In genomic region chr1:32817159-32817814, GRCh38 we compare ENCODE assay signal across 1 cellular context.
TF ChIP-seq lines count a peak whose summit lies in the region.

Gene S100PBP, plus strand, starts transcription at chr1:32817653. Its CDS starts 8,447 bp downstream, at chr1:32826100.
Gene YARS1, minus strand, starts transcription at chr1:32817358. Its CDS starts 114 bp downstream, at chr1:32817244.

TF ChIP-seq in HepG2, 621 proteins besides CTCF, POLR2A, EP300 and RAD21 (continued from another document and continues in another):
- TF ChIP-seq KMT2B (CRISPR knock-in tag; IDR thresholded peaks at IDR 0.05) (peak; percentile 99), RBFOX2 (IDR thresholded peaks at IDR 0.05; ENCODE audit: low read depth, low read length) (peak; percentile 89), ZNF20 (CRISPR knock-in tag; IDR thresholded peaks at IDR 0.05) (no peak), ZNF766 (CRISPR knock-in tag; IDR thresholded peaks at IDR 0.05; ENCODE audit: borderline replicate concordance) (0 out of 2 replicates have a peak, but pooled peaks have one; percentile 51), ZFP36L1 (CRISPR knock-in tag; IDR thresholded peaks at IDR 0.05) (peak; percentile 42), ZSCAN21 (CRISPR knock-in tag; IDR thresholded peaks at IDR 0.05; ENCODE audit: borderline replicate concordance) (peak; percentile 93), CREM (IDR thresholded peaks at IDR 0.05) (peak; percentile 72), CREM (CRISPR knock-in tag; IDR thresholded peaks at IDR 0.05) (no peak), MLLT10 (CRISPR knock-in tag; IDR thresholded peaks at IDR 0.05) (0 out of 2 replicates have a peak, but pooled peaks have one; percentile 76), PBX2 (CRISPR knock-in tag; IDR thresholded peaks at IDR 0.05) (peak; percentile 87), ZNF17 (CRISPR knock-in tag; IDR thresholded peaks at IDR 0.05) (no peak), ARNTL (CRISPR knock-in tag; IDR thresholded peaks at IDR 0.05) (peak; percentile 97), ZBTB3 (CRISPR knock-in tag; IDR thresholded peaks at IDR 0.05; ENCODE audit: borderline replicate concordance, low read depth) (peak; percentile 80; the same call in 1 of the 2 replicates), HNF1A (IDR thresholded peaks at IDR 0.05; ENCODE audit: low read depth) (no peak), HNF1A (CRISPR knock-in tag; IDR thresholded peaks at IDR 0.05; ENCODE audit: borderline replicate concordance) (peak; percentile 86), ZNF446 (CRISPR knock-in tag; IDR thresholded peaks at IDR 0.05) (peak; percentile 77), ZNF790 (CRISPR knock-in tag; IDR thresholded peaks at IDR 0.05; ENCODE audit: borderline replicate concordance) (peak; percentile 90; the same call in 1 of the 2 replicates), ZNF276 (CRISPR knock-in tag; IDR thresholded peaks at IDR 0.05; ENCODE audit: low read depth) (peak; percentile 86), ZNF691 (CRISPR knock-in tag; IDR thresholded peaks at IDR 0.05; ENCODE audit: borderline replicate concordance, low read depth) (peak; percentile 80; the same call in 1 of the 2 replicates), MAZ (IDR thresholded peaks at IDR 0.05; ENCODE audit: borderline replicate concordance, low read depth, low read length) (peak; percentile 95), MAZ (CRISPR knock-in tag; IDR thresholded peaks at IDR 0.05; ENCODE audit: low read depth) (peak; percentile 98), POLR2AphosphoS2 (IDR thresholded peaks at IDR 0.05; ENCODE audit: low read depth, low read length) (peak; percentile 99), ZSCAN25 (CRISPR knock-in tag; IDR thresholded peaks at IDR 0.05) (peak; percentile 94), HNF1B (CRISPR knock-in tag; IDR thresholded peaks at IDR 0.05) (peak; percentile 88), CBX2 (IDR thresholded peaks at IDR 0.05; ENCODE audit: low read depth, low read length) (no peak), CBX2 (CRISPR knock-in tag; IDR thresholded peaks at IDR 0.05; ENCODE audit: low read depth) (0 out of 2 replicates have a peak, but pooled peaks have one; percentile 33), TFE3 (CRISPR knock-in tag; IDR thresholded peaks at IDR 0.05) (peak; percentile 96), PAF1 (CRISPR knock-in tag; IDR thresholded peaks at IDR 0.05) (no peak), ZFP1 (CRISPR knock-in tag; IDR thresholded peaks at IDR 0.05) (peak; percentile 33; the same call in 1 of the 2 replicates), GATA4 (IDR thresholded peaks at IDR 0.05; ENCODE audit: borderline replicate concordance, low read depth) (no peak), PRDM4 (CRISPR knock-in tag; IDR thresholded peaks at IDR 0.05; ENCODE audit: borderline replicate concordance) (peak; percentile 74; the same call in 1 of the 2 replicates), ARID2 (CRISPR knock-in tag; IDR thresholded peaks at IDR 0.05; ENCODE audit: borderline replicate concordance) (peak; percentile 79; the same call in 1 of the 2 replicates), JUND (CRISPR knock-in tag; IDR thresholded peaks at IDR 0.05) (peak; percentile 88), ZBTB42 (CRISPR knock-in tag; IDR thresholded peaks at IDR 0.05) (0 out of 2 replicates have a peak, but pooled peaks have one; percentile 41), FOXP1 (IDR thresholded peaks at IDR 0.05) (no peak), FOXP1 (CRISPR knock-in tag; IDR thresholded peaks at IDR 0.05) (peak; percentile 55), TCF12 (IDR thresholded peaks at IDR 0.05) (no peak), TCF12 (CRISPR knock-in tag; IDR thresholded peaks at IDR 0.05) (peak; percentile 52; the same call in 1 of the 2 replicates), MTA1 (CRISPR knock-in tag; IDR thresholded peaks at IDR 0.05; ENCODE audit: borderline replicate concordance) (no peak; the same call in 1 of the 2 replicates), SP1 (IDR thresholded peaks at IDR 0.05) (no peak), SP1 (CRISPR knock-in tag; IDR thresholded peaks at IDR 0.05) (peak; percentile 90), RBM39 (IDR thresholded peaks at IDR 0.05; ENCODE audit: low read depth, low read length, poor library complexity, severe bottlenecking) (peak; percentile 99), ZSCAN31 (CRISPR knock-in tag; IDR thresholded peaks at IDR 0.05; ENCODE audit: low read depth) (no peak), HNRNPLL (IDR thresholded peaks at IDR 0.05; ENCODE audit: low read depth, low read length, poor library complexity, severe bottlenecking) (peak; percentile 88), ZNF775 (CRISPR knock-in tag; IDR thresholded peaks at IDR 0.05; ENCODE audit: borderline replicate concordance) (no peak; the same call in none of the 2 replicates), CBFB (CRISPR knock-in tag; IDR thresholded peaks at IDR 0.05) (peak; percentile 94)
- TF ChIP-seq, protein P1, sequence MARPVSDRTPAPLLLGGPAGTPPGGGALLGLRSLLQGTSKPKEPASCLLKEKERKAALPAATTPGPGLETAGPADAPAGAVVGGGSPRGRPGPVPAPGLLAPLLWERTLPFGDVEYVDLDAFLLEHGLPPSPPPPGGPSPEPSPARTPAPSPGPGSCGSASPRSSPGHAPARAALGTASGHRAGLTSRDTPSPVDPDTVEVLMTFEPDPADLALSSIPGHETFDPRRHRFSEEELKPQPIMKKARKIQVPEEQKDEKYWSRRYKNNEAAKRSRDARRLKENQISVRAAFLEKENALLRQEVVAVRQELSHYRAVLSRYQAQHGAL (CRISPR knock-in tag; IDR thresholded peaks at IDR 0.05; ENCODE audit: not compliant biosample characterization) = peak; percentile 82
- TF ChIP-seq, protein P2, sequence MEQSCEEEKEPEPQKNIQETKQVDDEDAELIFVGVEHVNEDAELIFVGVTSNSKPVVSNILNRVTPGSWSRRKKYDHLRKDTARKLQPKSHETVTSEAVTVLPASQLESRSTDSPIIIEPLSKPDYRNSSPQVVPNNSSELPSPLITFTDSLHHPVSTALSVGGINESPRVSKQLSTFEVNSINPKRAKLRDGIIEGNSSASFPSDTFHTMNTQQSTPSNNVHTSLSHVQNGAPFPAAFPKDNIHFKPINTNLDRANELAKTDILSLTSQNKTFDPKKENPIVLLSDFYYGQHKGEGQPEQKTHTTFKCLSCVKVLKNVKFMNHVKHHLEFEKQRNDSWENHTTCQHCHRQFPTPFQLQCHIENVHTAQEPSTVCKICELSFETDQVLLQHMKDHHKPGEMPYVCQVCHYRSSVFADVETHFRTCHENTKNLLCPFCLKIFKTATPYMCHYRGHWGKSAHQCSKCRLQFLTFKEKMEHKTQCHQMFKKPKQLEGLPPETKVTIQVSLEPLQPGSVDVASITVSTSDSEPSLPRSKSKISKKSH (CRISPR knock-in tag; IDR thresholded peaks at IDR 0.05; ENCODE audit: borderline replicate concordance) = peak; percentile 87
- TF ChIP-seq, protein P3, sequence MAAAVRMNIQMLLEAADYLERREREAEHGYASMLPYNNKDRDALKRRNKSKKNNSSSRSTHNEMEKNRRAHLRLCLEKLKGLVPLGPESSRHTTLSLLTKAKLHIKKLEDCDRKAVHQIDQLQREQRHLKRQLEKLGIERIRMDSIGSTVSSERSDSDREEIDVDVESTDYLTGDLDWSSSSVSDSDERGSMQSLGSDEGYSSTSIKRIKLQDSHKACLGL (CRISPR knock-in tag; IDR thresholded peaks at IDR 0.05) = peak; percentile 96
